In the genomic region with DNA sequence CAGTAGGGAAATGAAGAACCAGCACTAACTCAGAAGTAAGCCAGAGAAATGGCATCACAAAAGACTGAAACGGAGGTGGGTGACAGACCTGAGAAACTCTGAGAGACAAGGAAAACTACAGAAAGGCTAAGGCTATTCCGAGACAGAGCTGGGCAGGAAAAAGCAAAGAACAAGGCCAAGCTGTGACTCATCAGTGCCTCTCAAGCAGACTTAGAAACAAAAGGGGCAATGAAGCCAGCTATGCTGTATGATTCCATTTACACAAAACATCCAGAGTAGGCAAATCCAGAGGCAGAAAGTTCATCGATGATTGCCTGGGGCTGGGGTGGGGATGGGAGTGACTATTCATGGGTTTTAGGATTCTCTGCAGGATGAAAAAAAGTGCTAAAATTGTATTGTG, we compare ENCODE assay signal across 8 cellular contexts. TPM values are rescaled to one million over a fixed set of nuclear protein-coding genes. Genes with fewer than 3 reads are reported as not detected.
A peak's percentile ranks its signal among the peaks of the same experiment; 100 is the strongest.
DNase-seq lines count a peak whose midpoint lies in the region; ATAC-seq and TF ChIP-seq lines count a peak whose summit lies in the region.

No MANE protein-coding gene starts in this region.

- DNase-seq in ELR (ENCODE audit: low read depth) (peak; percentile 83), amniotic stem cell (lab: John Stamatoyannopoulos, UW) (peak; percentile 56), Right ventricle myocardium superior (no peak), retinal pigment epithelial cell (ENCODE audit: low read depth) (peak; percentile 90), G401 (ENCODE audit: low spot score) (no peak), activated gamma-delta T cell (lab: John Stamatoyannopoulos, UW) (no peak), NCI-H2107 (lab: John Stamatoyannopoulos, UW) (no peak), BE2C (no peak)

- TF ChIP-seq CTCF in retinal pigment epithelial cell (conservative IDR thresholded peaks at IDR 0.05; ENCODE audit: low read depth, low read length) (no peak), BE2C (IDR thresholded peaks at IDR 0.05; ENCODE audit: low read depth, low read length) (no peak)

- H3K4me3 ChIP-seq in retinal pigment epithelial cell (ENCODE audit: low read length) (no peak overlapping the region), BE2C (ENCODE audit: low read depth, low read length) (no peak overlapping the region)

- H3K9me3 ChIP-seq in BE2C, result no peaks in the 10 kb centered on the region

- intact Hi-C loops in Right ventricle myocardium superior (cut with DNase I), result no loop called here

- peaks cover 4% of the 10 kb centered on the region; the same call in 1 of the 2 replicates for H3K36me3 ChIP-seq in BE2C

- H3K4me1 ChIP-seq in BE2C, result no peaks in the 10 kb centered on the region

- ATAC-seq in Right ventricle myocardium superior (ENCODE audit: poor library complexity), result peak; percentile 73

- H3K27me3 ChIP-seq in BE2C, result no peaks in the 10 kb centered on the region

- in situ Hi-C loops in G401 (cut with HindIII; ENCODE audit: low sequenced_read_pairs), result no loop called here

RNA-seq across cellular contexts. Expression of a gene that starts 50.0 kb away (rescaled TPM):
- total RNA-seq in Right ventricle myocardium superior, result 5.5 TPM
- total RNA-seq in G401 (2014; rRNA removed; shearing (Covaris generic)), result 6.3 and 10.1 TPM in 2 replicates
- 13.5 TPM for polyA plus RNA-seq in BE2C (2012; ENCODE audit: insufficient read depth, insufficient read length, low read depth)

Comparison
In these comparisons a context has a peak if more than half of its experiments do, and no peak if none do; other contexts are left out.
1. DNase-seq: peak in ELR (single experiment), amniotic stem cell (single experiment) and retinal pigment epithelial cell (single experiment); none in Right ventricle myocardium superior (single experiment), G401 (single experiment), activated gamma-delta T cell (single experiment), NCI-H2107 (single experiment) and BE2C (single experiment).